ENCODE assay signal across 1 cellular context in genomic region chr20:58514321-58515239, GRCh38.
TF ChIP-seq lines count a peak whose summit lies in the region.

No MANE protein-coding gene starts in this region.

TF ChIP-seq in HepG2, 621 proteins besides CTCF, POLR2A, EP300 and RAD21:
- TF ChIP-seq, protein P1, sequence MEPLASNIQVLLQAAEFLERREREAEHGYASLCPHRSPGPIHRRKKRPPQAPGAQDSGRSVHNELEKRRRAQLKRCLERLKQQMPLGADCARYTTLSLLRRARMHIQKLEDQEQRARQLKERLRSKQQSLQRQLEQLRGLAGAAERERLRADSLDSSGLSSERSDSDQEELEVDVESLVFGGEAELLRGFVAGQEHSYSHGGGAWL (CRISPR knock-in tag; IDR thresholded peaks at IDR 0.05): no peak
- TF ChIP-seq EED (CRISPR knock-in tag; IDR thresholded peaks at IDR 0.05): 0 out of 2 replicates have a peak, but pooled peaks have one; percentile 39
TF ChIP-seq in HepG2: peak in this region for 1.
